Comparison of ENCODE assay signal across 19 cellular contexts in genomic region chr9:37126214-37126788, GRCh38.
"Had no signal": no experiment of that assay in that cellular context is flagged by ENCODE, and none has a peak within 500 bp of the region (broad histone marks: within the 10 kb centered on the region; RNA-seq: fewer than 3 reads in every experiment).

No MANE protein-coding gene starts in this region.

- H3K27ac ChIP-seq: foreskin keratinocyte, tibial artery, vagina had no signal

- H3K27me3 Mint-ChIP-seq: brain; central memory CD8-positive, alpha-beta T cell; natural killer cell treated with Interleukin-12 subunit alpha and Interleukin-12 subunit beta and Interleukin-15 and Interleukin-18, amount 100 ng/mL, for 72 hours; stimulated activated memory B cell treated with anti-CD40 and anti-IgM and Interleukin-4, amounts not matched to agents 10 μg/mL and 1 μg/mL and 100 μg/mL, for 72 hours had no signal

- FAIRE-seq: TTC549 had no signal

- H3K36me3 Mint-ChIP-seq: natural killer cell treated with Interleukin-12 subunit alpha and Interleukin-12 subunit beta and Interleukin-15 and Interleukin-18, amount 100 ng/mL, for 72 hours had no signal

- H3K9me3 ChIP-seq: tibial artery, vagina had no signal

- H3K27me3 ChIP-seq: foreskin keratinocyte, tibial artery, vagina had no signal

- ATAC-seq: foreskin keratinocyte; natural killer cell treated with Interleukin-12 subunit alpha and Interleukin-12 subunit beta and Interleukin-15 and Interleukin-18, amount 100 ng/mL, for 72 hours; stimulated activated memory B cell treated with anti-CD40 and anti-IgM and Interleukin-4, amounts not matched to agents 10 μg/mL and 1 μg/mL and 100 μg/mL, for 72 hours; WTC11 had no signal

- H3K27ac Mint-ChIP-seq: activated naive CD4-positive, alpha-beta T cell treated with anti-CD3 and anti-CD28 coated beads, Interleukin-2, amount 50 U/mL, for 72 hours; activated T-cell treated with anti-CD3 and anti-CD28 coated beads, Interleukin-2, amount 50 U/mL, for 72 hours; brain; natural killer cell treated with Interleukin-12 subunit alpha and Interleukin-12 subunit beta and Interleukin-15 and Interleukin-18, amount 100 ng/mL, for 72 hours; stimulated activated memory B cell treated with anti-CD40 and anti-IgM and Interleukin-4, amounts not matched to agents 10 μg/mL and 1 μg/mL and 100 μg/mL, for 72 hours; WTC11 had no signal

- H3K4me3 Mint-ChIP-seq: activated T-cell treated with anti-CD3 and anti-CD28 coated beads, Interleukin-2, amount 50 U/mL, for 72 hours; brain; central memory CD8-positive, alpha-beta T cell; natural killer cell treated with Interleukin-12 subunit alpha and Interleukin-12 subunit beta and Interleukin-15 and Interleukin-18, amount 100 ng/mL, for 72 hours; stimulated activated memory B cell treated with anti-CD40 and anti-IgM and Interleukin-4, amounts not matched to agents 10 μg/mL and 1 μg/mL and 100 μg/mL, for 72 hours; WTC11 had no signal

- H3K9me3 Mint-ChIP-seq: activated naive CD4-positive, alpha-beta T cell treated with anti-CD3 and anti-CD28 coated beads, Interleukin-2, amount 50 U/mL, for 72 hours; activated T-cell treated with anti-CD3 and anti-CD28 coated beads, Interleukin-2, amount 50 U/mL, for 72 hours; brain; central memory CD8-positive, alpha-beta T cell; natural killer cell treated with Interleukin-12 subunit alpha and Interleukin-12 subunit beta and Interleukin-15 and Interleukin-18, amount 100 ng/mL, for 72 hours; stimulated activated memory B cell treated with anti-CD40 and anti-IgM and Interleukin-4, amounts not matched to agents 10 μg/mL and 1 μg/mL and 100 μg/mL, for 72 hours; WTC11 had no signal

- H3K4me3 ChIP-seq: tibial artery, vagina had no signal

- H3K4me1 ChIP-seq: foreskin keratinocyte had no signal

- DNase-seq: activated gamma-delta T cell; activated T-cell treated with anti-CD3 and anti-CD28 coated beads, Interleukin-2, amount 50 U/mL, for 72 hours; cortex of kidney; effector CD4-positive, alpha-beta T cell; foreskin keratinocyte; head of caudate nucleus; kidney glomerular epithelial cell; posterior cingulate gyrus; retina; stimulated activated CD4-positive, alpha-beta T cell treated with anti-CD3 and anti-CD28 coated beads, Interleukin-2, amount 100 ng/mL, for 48 hours; tibial artery had no signal
